Comparison of ENCODE assay signal across 21 cellular contexts in genomic region chr5:66655395-66656324, GRCh38. TPM values are rescaled to one million over a fixed set of nuclear protein-coding genes. Genes with fewer than 3 reads are reported as not detected.
DNase-seq lines count a peak whose midpoint lies in the region; ATAC-seq, FAIRE-seq and TF ChIP-seq lines count a peak whose summit lies in the region.
"Had no signal": no experiment of that assay in that cellular context is flagged by ENCODE, and none has a peak within 500 bp of the region (broad histone marks: within the 10 kb centered on the region; RNA-seq: fewer than 3 reads in every experiment).

No MANE protein-coding gene starts in this region.

- no peaks in the 10 kb centered on the region for H3K36me3 ChIP-seq in HEK293 (ENCODE audit: control insufficient read depth in 2 of 2, insufficient read depth in 1 of 2, low read length in 2 of 2)
- no peaks in the 10 kb centered on the region for H3K36me3 ChIP-seq in gastroesophageal sphincter
- H3K36me3 ChIP-seq in neural progenitor cell, result no peaks in the 10 kb centered on the region
- H3K36me3 ChIP-seq in smooth muscle cell (ENCODE audit: low read depth), result no peaks in the 10 kb centered on the region
- H3K36me3 ChIP-seq: neutrophil, uterus had no signal

- H3K36me3 Mint-ChIP-seq in neural progenitor cell, result no peaks in the 10 kb centered on the region
- no peaks in the 10 kb centered on the region for H3K36me3 Mint-ChIP-seq in nephron progenitor cell (ENCODE audit: low read depth)
- H3K36me3 Mint-ChIP-seq: activated naive CD8-positive, alpha-beta T cell treated with anti-CD3 and anti-CD28 coated beads for 36 hours had no signal

- H3K9me3 Mint-ChIP-seq in neural progenitor cell (peaks cover 2% of the 10 kb centered on the region), nephron progenitor cell (peaks cover 7% of the 10 kb centered on the region)

- H3K27me3 Mint-ChIP-seq in neural progenitor cell (ENCODE audit: insufficient read depth, low read depth), result no peaks in the 10 kb centered on the region
- peaks cover 2% of the 10 kb centered on the region for H3K27me3 Mint-ChIP-seq in nephron progenitor cell (ENCODE audit: low read depth, poor library complexity)
- H3K27me3 Mint-ChIP-seq: activated naive CD8-positive, alpha-beta T cell treated with anti-CD3 and anti-CD28 coated beads for 36 hours had no signal

- H3F3A ChIP-seq in neural progenitor cell (ENCODE audit: low read depth) (no peaks in the 10 kb centered on the region), smooth muscle cell (ENCODE audit: low read depth) (no peaks in the 10 kb centered on the region)

- H3K4me3 ChIP-seq in HEK293 (ENCODE audit: low read depth, low read length) (no peak overlapping the region), astrocyte of the spinal cord (ENCODE audit: low read depth, low read length) (no peak overlapping the region), gastroesophageal sphincter (no peak overlapping the region), neural progenitor cell (no peak overlapping the region), smooth muscle cell (no peak overlapping the region)
- H3K4me3 ChIP-seq: K562, skin epidermis, uterus had no signal

- TF ChIP-seq CTCF in HEK293 (tag by site-specific recombination; IDR thresholded peaks at IDR 0.05), result no peak
- TF ChIP-seq CTCF in astrocyte of the spinal cord (IDR thresholded peaks at IDR 0.05; ENCODE audit: low read depth, low read length), result no peak
- no peak for TF ChIP-seq CTCF in gastroesophageal sphincter (IDR thresholded peaks at IDR 0.05)
- no peak for TF ChIP-seq CTCF in neural progenitor cell (IDR thresholded peaks at IDR 0.05)
- no peak for TF ChIP-seq CTCF in nephron progenitor cell (IDR thresholded peaks at IDR 0.05)
- no peak for TF ChIP-seq CTCF in smooth muscle cell (IDR thresholded peaks at IDR 0.05; ENCODE audit: borderline replicate concordance, insufficient read depth, poor library complexity, severe bottlenecking)

- peak; percentile 46 for ATAC-seq in gastroesophageal sphincter
- no peak for ATAC-seq in GM18511 (IDR thresholded peaks at IDR 0.05; ENCODE audit: unreplicated experiment)
- ATAC-seq: activated CD4-positive, alpha-beta T cell treated with anti-CD3 and anti-CD28 coated beads for 36 hours; K562 had no signal

- POLR2A ChIA-PET in HEK293 (lab: Yijun Ruan, JAX), result no interaction called here

- H3K4me3 Mint-ChIP-seq in neural progenitor cell (no peak overlapping the region), nephron progenitor cell (no peak overlapping the region)
- H3K4me3 Mint-ChIP-seq: activated CD4-positive, alpha-beta T cell treated with anti-CD3 and anti-CD28 coated beads for 36 hours; activated naive CD8-positive, alpha-beta T cell treated with anti-CD3 and anti-CD28 coated beads for 36 hours; stimulated activated naive CD8-positive, alpha-beta T cell treated with anti-CD3 and anti-CD28 coated beads, Interleukin-15, Interleukin-2, amounts not matched to agents 100 ng/mL and 50 ng/mL, for 24 hours had no signal

- H3K27ac ChIP-seq in HEK293 (ENCODE audit: extremely low read depth, low read depth, low read length) (no peak overlapping the region), gastroesophageal sphincter (no peak overlapping the region), neural progenitor cell (no peak overlapping the region), smooth muscle cell (ENCODE audit: low read depth) (no peak overlapping the region)
- H3K27ac ChIP-seq: neutrophil, skin epidermis, uterus had no signal

- H3K9ac ChIP-seq in neural progenitor cell (no peak overlapping the region), smooth muscle cell (ENCODE audit: low read depth) (no peak overlapping the region)

- TF ChIP-seq POLR2A in gastroesophageal sphincter (IDR thresholded peaks at IDR 0.05), result no peak

- CTCF ChIA-PET in HEK293 (lab: Yijun Ruan, JAX), result interaction anchor here (1.0 kb wide), 1 partner anchor 102 kb away, joined by 4 read pairs; no protein-coding TSS in a partner anchor

- no peak for TF ChIP-seq EP300 in gastroesophageal sphincter (IDR thresholded peaks at IDR 0.05)

- H3K9me3 ChIP-seq in HEK293 (ENCODE audit: control insufficient read depth, insufficient read depth, low read depth, low read length) (no peaks in the 10 kb centered on the region), gastroesophageal sphincter (no peaks in the 10 kb centered on the region), neural progenitor cell (ENCODE audit: low read depth) (no peaks in the 10 kb centered on the region), smooth muscle cell (replicated peaks; ENCODE audit: low read depth) (no peaks in the 10 kb centered on the region)
- H3K9me3 ChIP-seq: neutrophil, uterus had no signal

- WGBS in gastroesophageal sphincter (ENCODE audit: low coverage in 1 of 2), 2 donors, result 30 to 55% methylated on average over 2 of the region's 2 CpGs
- 92% methylated on average over 2 of the region's 2 CpGs for WGBS in smooth muscle cell (ENCODE audit: low lambda C conversion rate)

- peak; percentile 89 for DNase-seq in astrocyte of the spinal cord (ENCODE audit: low read depth, low spot score)
- peak; percentile 47 for DNase-seq in neural progenitor cell (ENCODE audit: low spot score)
- DNase-seq in nephron progenitor cell, result no peak
- DNase-seq in RCC 7860 (ENCODE audit: low spot score), result no peak
- no peak for DNase-seq in smooth muscle cell (lab: John Stamatoyannopoulos, UW; ENCODE audit: unreplicated experiment)
- DNase-seq: activated CD4-positive, alpha-beta T cell treated with anti-CD3 and anti-CD28 coated beads for 36 hours; activated naive CD8-positive, alpha-beta T cell treated with anti-CD3 and anti-CD28 coated beads for 36 hours; DND-41; H7; NCI-H1092 treated with DMSO at 0.1 percent for 48 hours; NCI-H2171 treated with DMSO at 0.1 percent for 48 hours; SHP77 treated with DMSO at 0.1 percent for 48 hours; uterus had no signal

- H3K27me3 ChIP-seq in gastroesophageal sphincter (no peaks in the 10 kb centered on the region), neural progenitor cell (no peaks in the 10 kb centered on the region), smooth muscle cell (ENCODE audit: low read depth) (no peaks in the 10 kb centered on the region)
- H3K27me3 ChIP-seq: neutrophil, uterus had no signal

- H4K20me1 ChIP-seq in neural progenitor cell (ENCODE audit: low read depth) (no peaks in the 10 kb centered on the region), smooth muscle cell (ENCODE audit: low read depth) (no peaks in the 10 kb centered on the region)

- in situ Hi-C loops in astrocyte of the spinal cord (cut with HindIII; ENCODE audit: low sequenced_read_pairs), result no loop called here

- H3K79me2 ChIP-seq in neural progenitor cell (ENCODE audit: low read depth) (no peaks in the 10 kb centered on the region), smooth muscle cell (ENCODE audit: low read depth) (no peaks in the 10 kb centered on the region)

- H3K27ac Mint-ChIP-seq in neural progenitor cell, result no peak overlapping the region
- H3K27ac Mint-ChIP-seq in nephron progenitor cell, result no peak overlapping the region
- H3K27ac Mint-ChIP-seq: activated CD4-positive, alpha-beta T cell treated with anti-CD3 and anti-CD28 coated beads for 36 hours; activated naive CD8-positive, alpha-beta T cell treated with anti-CD3 and anti-CD28 coated beads for 36 hours; stimulated activated naive CD8-positive, alpha-beta T cell treated with anti-CD3 and anti-CD28 coated beads, Interleukin-15, Interleukin-2, amounts not matched to agents 100 ng/mL and 50 ng/mL, for 24 hours had no signal

- H3K4me1 Mint-ChIP-seq in neural progenitor cell (peaks cover 3% of the 10 kb centered on the region), nephron progenitor cell (no peaks in the 10 kb centered on the region)
- H3K4me1 Mint-ChIP-seq: activated CD4-positive, alpha-beta T cell treated with anti-CD3 and anti-CD28 coated beads for 36 hours; activated naive CD8-positive, alpha-beta T cell treated with anti-CD3 and anti-CD28 coated beads for 36 hours had no signal

- FAIRE-seq in RCC 7860 (lab: Jason Lieb, UNC), result no peak
- FAIRE-seq: colon, K562 had no signal

- no peak overlapping the region for H2AFZ ChIP-seq in neural progenitor cell (replicated peaks)
- H2AFZ ChIP-seq in smooth muscle cell (ENCODE audit: low read depth), result no peak overlapping the region

- H3K4me1 ChIP-seq in HEK293 (ENCODE audit: control insufficient read depth, insufficient read depth, low read length) (0 out of 2 replicates have a peak, but pooled peaks cover 2% of the 10 kb centered on the region), gastroesophageal sphincter (no peaks in the 10 kb centered on the region), neural progenitor cell (peaks cover 20% of the 10 kb centered on the region), smooth muscle cell (ENCODE audit: low read depth) (peaks cover 15% of the 10 kb centered on the region)
- H3K4me1 ChIP-seq: uterus had no signal

- peak overlapping the region; percentile 25 for H3K4me2 ChIP-seq in neural progenitor cell
- no peak overlapping the region for H3K4me2 ChIP-seq in smooth muscle cell

TF ChIP-seq in HEK293, 187 proteins besides CTCF, POLR2A, EP300 and RAD21:
- TF ChIP-seq SCRT2 (tag by site-specific recombination; IDR thresholded peaks at IDR 0.05), result peak; percentile 77
- no peak for TF ChIP-seq ZNF223 (tag by site-specific recombination; IDR thresholded peaks at IDR 0.05)

RNA-seq across cellular contexts. Expression of gene MAST4, which starts 59.5 kb away (rescaled TPM):
- total RNA-seq in gastroesophageal sphincter (10 to 100 TPM; 16.2 to 32.8 (median 25.0) TPM), neural progenitor cell (ENCODE audit: low replicate concordance) (0.99 and 3.7 TPM in 2 replicates), smooth muscle cell (19.1 and 24.0 TPM in 2 replicates)
- 6.3 and 12.2 TPM in 2 replicates for polyA plus RNA-seq in smooth muscle cell

Comparison
In these comparisons a context has a peak if more than half of its experiments do, and no peak if none do; other contexts are left out.
1. DNase-seq: peak in astrocyte of the spinal cord (single experiment) and neural progenitor cell (single experiment); none in nephron progenitor cell (single experiment), RCC 7860 (single experiment) and smooth muscle cell (single experiment).